ENCODE assay signal across 22 cellular contexts in the genomic region with DNA sequence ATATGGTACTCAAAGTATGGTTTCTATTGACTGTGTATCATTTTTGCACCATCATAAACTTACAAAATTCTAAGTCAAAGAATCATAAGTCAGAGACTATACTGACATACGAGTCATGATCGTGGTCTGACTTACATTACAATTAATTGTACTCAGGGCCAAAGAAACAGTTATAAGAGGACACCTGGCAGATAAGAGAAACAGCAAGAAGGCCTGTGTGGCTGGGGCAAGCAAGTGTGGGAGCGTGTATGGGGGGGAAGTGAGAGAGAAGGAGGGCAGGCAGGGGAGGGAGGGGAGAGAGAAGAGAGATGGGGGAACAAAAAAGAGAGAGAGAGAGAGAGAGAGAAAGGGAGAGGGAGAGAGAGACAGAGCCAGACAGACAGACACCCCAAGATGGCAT.
DNase-seq lines count a peak whose midpoint lies in the region; ATAC-seq and TF ChIP-seq lines count a peak whose summit lies in the region.
"Had no signal": no experiment of that assay in that cellular context is flagged by ENCODE, and none has a peak within 500 bp of the region (broad histone marks: within the 10 kb centered on the region; RNA-seq: fewer than 3 reads in every experiment).

No MANE protein-coding gene starts in this region.

- H3K4me1 ChIP-seq in DND-41 (ENCODE audit: insufficient read depth, low read length) (peaks cover 22% of the 10 kb centered on the region), GM23248 (ENCODE audit: insufficient read depth) (no peaks in the 10 kb centered on the region), OCI-LY7 (ENCODE audit: insufficient read depth, low read length, poor library complexity, severe bottlenecking) (peaks cover 22% of the 10 kb centered on the region), upper lobe of left lung (peaks cover 0 to 12% (median 7%) of the 10 kb centered on the region in 4 donors)
- H3K4me1 ChIP-seq: ascending aorta, suprapubic skin had no signal

- POLR2A ChIA-PET in OCI-LY7 (lab: Charles Lee) = interaction anchor here (1.0 kb wide), 1 partner anchor 39 kb away, joined by 3 read pairs; no protein-coding TSS in a partner anchor

- H3K36me3 Mint-ChIP-seq in mesothelial cell of epicardium (peaks cover 3% of the 10 kb centered on the region), natural killer cell (no peaks in the 10 kb centered on the region)
- H3K36me3 Mint-ChIP-seq: natural killer cell treated with Interleukin-12 subunit alpha and Interleukin-12 subunit beta and Interleukin-15 and Interleukin-18, amount 100 ng/mL, for 72 hours had no signal

- H3K4me3 ChIP-seq in DND-41 (ENCODE audit: low read depth in 1 of 2, low read length in 2 of 2) (no peak overlapping the region), GM23248 (no peak overlapping the region), OCI-LY7 (ENCODE audit: low read depth, low read length, poor library complexity, severe bottlenecking) (no peak overlapping the region), fibroblast of mammary gland (ENCODE audit: control insufficient read depth, low read depth, low read length) (no peak overlapping the region), upper lobe of left lung (no peak overlapping the region)
- H3K4me3 ChIP-seq: ascending aorta, smooth muscle cell, suprapubic skin had no signal

- CTCF ChIA-PET in OCI-LY7 (lab: Charles Lee; ENCODE audit: unreplicated experiment) = no interaction called here

- H3K4me1 Mint-ChIP-seq in mesothelial cell of epicardium (peaks cover 29% of the 10 kb centered on the region), natural killer cell (peaks cover 0 to 6% of the 10 kb centered on the region in 2 donors)

- H3K27me3 Mint-ChIP-seq in mesothelial cell of epicardium (ENCODE audit: low read depth) (no peaks in the 10 kb centered on the region), natural killer cell (ENCODE audit: low read depth in 2 of 2) (no peaks in the 10 kb centered on the region)
- H3K27me3 Mint-ChIP-seq: natural killer cell treated with Interleukin-12 subunit alpha and Interleukin-12 subunit beta and Interleukin-15 and Interleukin-18, amount 100 ng/mL, for 72 hours; T-helper 17 cell had no signal

- H3K79me2 ChIP-seq in DND-41 (ENCODE audit: insufficient read depth, low read length) (peaks cover 20% of the 10 kb centered on the region), GM23248 (ENCODE audit: insufficient read depth) (peaks cover 10% of the 10 kb centered on the region; the same call in 1 of the 2 replicates), OCI-LY7 (ENCODE audit: insufficient read depth, low read depth, low read length) (peaks cover 6% of the 10 kb centered on the region; the same call in 1 of the 2 replicates)

- H3K4me3 Mint-ChIP-seq in mesothelial cell of epicardium = no peak overlapping the region
- no peak overlapping the region for H3K4me3 Mint-ChIP-seq in natural killer cell
- H3K4me3 Mint-ChIP-seq: natural killer cell treated with Interleukin-12 subunit alpha and Interleukin-12 subunit beta and Interleukin-15 and Interleukin-18, amount 100 ng/mL, for 72 hours; T-helper 17 cell had no signal

- in situ Hi-C loops in GM23248 (cut with MboI) = no loop called here

- DNase-seq in DND-41 (peak; percentile 63), GM23248 (peak; percentile 35), OCI-LY7 (ENCODE audit: low spot score) (peak; percentile 45), fibroblast of mammary gland (ENCODE audit: low read depth) (peak; percentile 43), mesothelial cell of epicardium (ENCODE audit: low spot score in 2 of 2, unreplicated experiment in 2 of 2) (no peak), upper lobe of left lung (no peak), natural killer cell (no peak)
- DNase-seq: activated CD4-positive, CD25-positive, alpha-beta regulatory T cell treated with anti-CD3 and anti-CD28 coated beads, Interleukin-2, amount 50 U/mL, for 72 hours; COR-L47; GDM1; hippocampal formation; kidney; mesenchymal stem cell; NCI-H2227 treated with DMSO at 0.1 percent for 48 hours; posterior cingulate gyrus; T-helper 17 cell had no signal

- H3K27ac Mint-ChIP-seq in mesothelial cell of epicardium = no peak overlapping the region
- H3K27ac Mint-ChIP-seq in natural killer cell = peak overlapping the region in 1 of 2 donors; percentile 19
- H3K27ac Mint-ChIP-seq: natural killer cell treated with Interleukin-12 subunit alpha and Interleukin-12 subunit beta and Interleukin-15 and Interleukin-18, amount 100 ng/mL, for 72 hours; T-helper 17 cell had no signal

- no peaks in the 10 kb centered on the region for H3K36me3 ChIP-seq in DND-41 (ENCODE audit: insufficient read depth, low read length)
- H3K36me3 ChIP-seq in GM23248 (ENCODE audit: low read depth) = no peaks in the 10 kb centered on the region
- H3K36me3 ChIP-seq in OCI-LY7 (ENCODE audit: insufficient read depth, low read length) = peaks cover 3% of the 10 kb centered on the region
- no peaks in the 10 kb centered on the region for H3K36me3 ChIP-seq in upper lobe of left lung
- H3K36me3 ChIP-seq: ascending aorta, suprapubic skin had no signal

- no peak for TF ChIP-seq CTCF in DND-41 (IDR thresholded peaks at IDR 0.05; ENCODE audit: borderline replicate concordance, extremely low read depth, low read length, poor library complexity, severe bottlenecking)
- no peak for TF ChIP-seq CTCF in OCI-LY7 (conservative IDR thresholded peaks at IDR 0.05; ENCODE audit: low read length)
- TF ChIP-seq CTCF in fibroblast of mammary gland (conservative IDR thresholded peaks at IDR 0.05; ENCODE audit: control insufficient read depth, insufficient read depth, low read depth, low read length) = no peak
- no peak for TF ChIP-seq CTCF in mesothelial cell of epicardium (IDR thresholded peaks at IDR 0.05; ENCODE audit: unreplicated experiment)
- TF ChIP-seq CTCF in upper lobe of left lung (IDR thresholded peaks at IDR 0.05) = no peak
- TF ChIP-seq CTCF in natural killer cell (IDR thresholded peaks at IDR 0.05) = no peak

- H3K9ac ChIP-seq in DND-41 (ENCODE audit: low read depth, low read length) = no peak overlapping the region
- no peak overlapping the region for H3K9ac ChIP-seq in GM23248

- H3K9me3 ChIP-seq in DND-41 (ENCODE audit: insufficient read depth, low read length, severe bottlenecking) = no peaks in the 10 kb centered on the region
- no peaks in the 10 kb centered on the region for H3K9me3 ChIP-seq in GM23248 (ENCODE audit: low read depth)
- H3K9me3 ChIP-seq in OCI-LY7 (ENCODE audit: low read length) = no peaks in the 10 kb centered on the region
- no peaks in the 10 kb centered on the region for H3K9me3 ChIP-seq in upper lobe of left lung
- H3K9me3 ChIP-seq: ascending aorta, suprapubic skin had no signal

- H3K9me3 Mint-ChIP-seq in mesothelial cell of epicardium (no peaks in the 10 kb centered on the region), natural killer cell (no peaks in the 10 kb centered on the region)
- H3K9me3 Mint-ChIP-seq: natural killer cell treated with Interleukin-12 subunit alpha and Interleukin-12 subunit beta and Interleukin-15 and Interleukin-18, amount 100 ng/mL, for 72 hours had no signal

- H2AFZ ChIP-seq in DND-41 (ENCODE audit: low read depth, low read length) = no peak overlapping the region
- no peak overlapping the region for H2AFZ ChIP-seq in GM23248
- H2AFZ ChIP-seq in OCI-LY7 (ENCODE audit: low read length) = no peak overlapping the region

- BruUV-seq in OCI-LY7 (replicated peaks; lab: Mats Ljungman, UMichigan) = no TSS peak

- TF ChIP-seq EP300 in upper lobe of left lung (IDR thresholded peaks at IDR 0.05) = no peak

- H3F3A ChIP-seq in GM23248 (ENCODE audit: insufficient read depth) = no peaks in the 10 kb centered on the region

- H3K27me3 ChIP-seq in DND-41 (ENCODE audit: insufficient read depth, low read length, poor library complexity) (no peaks in the 10 kb centered on the region), GM23248 (replicated peaks; ENCODE audit: insufficient read depth) (no peaks in the 10 kb centered on the region), upper lobe of left lung (no peaks in the 10 kb centered on the region)
- H3K27me3 ChIP-seq: ascending aorta, suprapubic skin had no signal

- intact Hi-C loops in OCI-LY7 (cut with micrococcal nuclease; ENCODE audit: unreplicated experiment) = no loop called here
- intact Hi-C loops in natural killer cell (cut with micrococcal nuclease) = no loop called here

- H3K27ac ChIP-seq in DND-41 (ENCODE audit: low read length) = no peak overlapping the region; the same call in 1 of the 2 replicates
- no peak overlapping the region for H3K27ac ChIP-seq in GM23248
- no peak overlapping the region for H3K27ac ChIP-seq in OCI-LY7 (ENCODE audit: low read depth, low read length, poor library complexity, severe bottlenecking)
- H3K27ac ChIP-seq in upper lobe of left lung = no peak overlapping the region
- H3K27ac ChIP-seq: ascending aorta, suprapubic skin had no signal

- H4K20me1 ChIP-seq in DND-41 (ENCODE audit: insufficient read depth, low read length) (no peaks in the 10 kb centered on the region), GM23248 (ENCODE audit: insufficient read depth) (no peaks in the 10 kb centered on the region), OCI-LY7 (ENCODE audit: insufficient read depth, low read length) (no peaks in the 10 kb centered on the region)

- H3K4me2 ChIP-seq in DND-41 (ENCODE audit: insufficient read depth, low read length) = no peak overlapping the region
- H3K4me2 ChIP-seq in GM23248 (ENCODE audit: unreplicated experiment) = no peak overlapping the region
- no peak overlapping the region for H3K4me2 ChIP-seq in OCI-LY7 (ENCODE audit: low read length)
- H3K4me2 ChIP-seq: smooth muscle cell had no signal

- 93 to 97% methylated on average over 3 of the region's 3 CpGs for WGBS in GM23248 (ENCODE audit: low coverage in 1 of 2, low lambda C conversion rate in 2 of 2, missing lambda C conversion rate in 2 of 2), 2 experiments
- 72 to 77% methylated on average over 3 of the region's 3 CpGs for WGBS in upper lobe of left lung, 2 donors

- H3K9me2 ChIP-seq in GM23248 (ENCODE audit: insufficient read depth) (no peaks in the 10 kb centered on the region), OCI-LY7 (ENCODE audit: insufficient read depth, low read length) (no peaks in the 10 kb centered on the region)

- no peak for TF ChIP-seq POLR2A in upper lobe of left lung (IDR thresholded peaks at IDR 0.05)

- ATAC-seq in DND-41 (ENCODE audit: insufficient read depth, low read depth) = peak; percentile 91
- ATAC-seq in upper lobe of left lung (ENCODE audit: low FRiP score in 2 of 2) = no peak
- ATAC-seq in natural killer cell = no peak
- no peak for ATAC-seq in GM21381 (IDR thresholded peaks at IDR 0.05; ENCODE audit: unreplicated experiment)
- ATAC-seq: natural killer cell treated with Interleukin-12 subunit alpha and Interleukin-12 subunit beta and Interleukin-15 and Interleukin-18, amount 100 ng/mL, for 72 hours; Right ventricle myocardium inferior; T-helper 17 cell had no signal

Comparison
In these comparisons a context has a peak if more than half of its experiments do, and no peak if none do; other contexts are left out.
1. DNase-seq: peak in DND-41 (single experiment), GM23248 (single experiment), OCI-LY7 (single experiment) and fibroblast of mammary gland (single experiment); none in mesothelial cell of epicardium (0 of 2), upper lobe of left lung (0 of 2) and natural killer cell (single experiment).